1 cellular context compared by ENCODE assay signal in genomic region chr2:205680903-205681302, GRCh38.
TF ChIP-seq lines count a peak whose summit lies in the region.

No MANE protein-coding gene starts in this region.

TF ChIP-seq in IMR-90, 13 proteins besides CTCF, POLR2A, EP300 and RAD21:
- no peak for TF ChIP-seq FOS (IDR thresholded peaks at IDR 0.05; ENCODE audit: low read depth, low read length)
- no peak for TF ChIP-seq ELK1 (IDR thresholded peaks at IDR 0.05; ENCODE audit: borderline replicate concordance, low read depth, low read length)
- TF ChIP-seq BHLHE40 (IDR thresholded peaks at IDR 0.05; ENCODE audit: low read depth, low read length), result no peak
- no peak for TF ChIP-seq MXI1 (IDR thresholded peaks at IDR 0.05; ENCODE audit: borderline replicate concordance, low read depth, low read length)
- no peak for TF ChIP-seq CEBPB (IDR thresholded peaks at IDR 0.05; ENCODE audit: low read depth, low read length)
- TF ChIP-seq RCOR1 (IDR thresholded peaks at IDR 0.05; ENCODE audit: insufficient replicate concordance, low read length), result no peak
- TF ChIP-seq USF2 (IDR thresholded peaks at IDR 0.05; ENCODE audit: low read depth, low read length), result no peak
- no peak for TF ChIP-seq CHD1 (IDR thresholded peaks at IDR 0.05; ENCODE audit: low read depth, low read length)
- TF ChIP-seq NFE2L2 (IDR thresholded peaks at IDR 0.05; ENCODE audit: low read depth, low read length), result no peak
- TF ChIP-seq MAFK (IDR thresholded peaks at IDR 0.05; ENCODE audit: low read depth, low read length), result no peak
- no peak for TF ChIP-seq MAZ (IDR thresholded peaks at IDR 0.05; ENCODE audit: borderline replicate concordance, low read depth, low read length)
- TF ChIP-seq RFX5 (IDR thresholded peaks at IDR 0.05; ENCODE audit: low read depth, low read length), result no peak
- no peak for TF ChIP-seq SMC3 (IDR thresholded peaks at IDR 0.05; ENCODE audit: low read depth, low read length)
